In genomic region chr13:76816394-76816793, GRCh38 we compare ENCODE assay signal across 15 cellular contexts.
DNase-seq lines count a peak whose midpoint lies in the region; ATAC-seq lines count a peak whose summit lies in the region.
"Had no signal": no experiment of that assay in that cellular context is flagged by ENCODE, and none has a peak within 500 bp of the region (broad histone marks: within the 10 kb centered on the region; RNA-seq: fewer than 3 reads in every experiment).

No MANE protein-coding gene starts in this region.

- peak; percentile 79 for ATAC-seq in GM18870 (IDR thresholded peaks at IDR 0.05; ENCODE audit: unreplicated experiment)
- peak; percentile 66 for ATAC-seq in HG03432 (IDR thresholded peaks at IDR 0.05; ENCODE audit: unreplicated experiment)
- ATAC-seq in HG03196 (IDR thresholded peaks at IDR 0.05; ENCODE audit: unreplicated experiment) = no peak

- peak; percentile 48 for DNase-seq in DMS53 treated with DMSO at 0.1 percent for 48 hours (lab: John Stamatoyannopoulos, UW; ENCODE audit: unreplicated experiment)
- peak; percentile 87 to 92 for DNase-seq in SHP77 (lab: John Stamatoyannopoulos, UW)
- no peak for DNase-seq in activated CD4-positive, CD25-positive, alpha-beta regulatory T cell (lab: John Stamatoyannopoulos, UW)
- no peak for DNase-seq in stimulated activated naive CD4-positive, alpha-beta T cell (lab: John Stamatoyannopoulos, UW)
- DNase-seq: adrenal gland; central memory CD4-positive, alpha-beta T cell; immature natural killer cell; MV-4-11; NCI-H446; PC-9; stimulated activated CD4-positive, alpha-beta T cell treated with anti-CD3 and anti-CD28 coated beads, Interleukin-1b, Interleukin-23, amount 100 ng/mL, for 48 hours; stimulated activated CD8-positive, alpha-beta memory T cell treated with anti-CD3 and anti-CD28 coated beads, Interleukin-4, amount 100 ng/mL, for 48 hours had no signal

Comparison
In these comparisons a context has a peak if more than half of its experiments do, and no peak if none do; other contexts are left out.
1. DNase-seq: peak in DMS53 treated with DMSO at 0.1 percent for 48 hours (single experiment) and SHP77 (2 of 2); none in activated CD4-positive, CD25-positive, alpha-beta regulatory T cell (0 of 4) and stimulated activated naive CD4-positive, alpha-beta T cell (0 of 6).